ENCODE assay signal across 33 cellular contexts in genomic region chr2:218317832-218318231, GRCh38. TPM values are rescaled to one million over a fixed set of nuclear protein-coding genes. Genes with fewer than 3 reads are reported as not detected.
DNase-seq lines count a peak whose midpoint lies in the region; ATAC-seq and TF ChIP-seq lines count a peak whose summit lies in the region.
"Had no signal": no experiment of that assay in that cellular context is flagged by ENCODE, and none has a peak within 500 bp of the region (broad histone marks: within the 10 kb centered on the region; RNA-seq: fewer than 3 reads in every experiment).

No MANE protein-coding gene starts in this region.

- H3K27me3 Mint-ChIP-seq in activated CD4-positive, alpha-beta T cell treated with anti-CD3 and anti-CD28 coated beads for 36 hours, result no peaks in the 10 kb centered on the region
- H3K27me3 Mint-ChIP-seq: stimulated activated naive CD8-positive, alpha-beta T cell treated with anti-CD3 and anti-CD28 coated beads, Interleukin-15, amount 100 ng/mL, for 72 hours had no signal

- POLR2A ChIA-PET in activated CD4-positive, alpha-beta T cell treated with anti-CD3 and anti-CD28 coated beads for 36 hours (lab: Charles Lee), result interaction anchor here (0.5 kb wide), 1 partner anchor 59 kb away, joined by 15 read pairs; no protein-coding TSS in a partner anchor

- H3K36me3 Mint-ChIP-seq in activated CD4-positive, alpha-beta T cell treated with anti-CD3 and anti-CD28 coated beads for 36 hours (ENCODE audit: low read depth), result peaks cover 3% of the 10 kb centered on the region
- H3K36me3 Mint-ChIP-seq: IgD-negative memory B cell had no signal

- no peak for TF ChIP-seq CTCF in HL-60 (IDR thresholded peaks at IDR 0.05; ENCODE audit: insufficient read depth, low read length)

- H3K27ac ChIP-seq in HL-60 (replicated peaks), result peak overlapping the region; percentile 86
- H3K27ac ChIP-seq in epithelial cell of prostate, result peak overlapping the region; percentile 54
- H3K27ac ChIP-seq: body of pancreas, esophagus squamous epithelium, GM23248, heart left ventricle, right atrium auricular region, SJCRH30, thoracic aorta, uterus, WERI-Rb-1 had no signal

- H3K4me1 Mint-ChIP-seq in activated CD4-positive, alpha-beta T cell treated with anti-CD3 and anti-CD28 coated beads for 36 hours, result peaks cover 45% of the 10 kb centered on the region

- no peak overlapping the region for H3K27ac Mint-ChIP-seq in activated CD4-positive, alpha-beta T cell treated with anti-CD3 and anti-CD28 coated beads for 36 hours
- H3K27ac Mint-ChIP-seq: IgD-negative memory B cell had no signal

- H3K4me3 ChIP-seq in HL-60 (replicated peaks; ENCODE audit: insufficient read depth, low read length), result no peak overlapping the region
- H3K4me3 ChIP-seq: body of pancreas, esophagus squamous epithelium, GM23248, heart left ventricle, right atrium auricular region, SJCRH30, thoracic aorta, uterus had no signal

- no peak overlapping the region for H3K4me3 Mint-ChIP-seq in activated CD4-positive, alpha-beta T cell treated with anti-CD3 and anti-CD28 coated beads for 36 hours
- H3K4me3 Mint-ChIP-seq: activated T-cell treated with anti-CD3 and anti-CD28 coated beads, Interleukin-2, amount 50 U/mL, for 4 hours; IgD-negative memory B cell had no signal

- intact Hi-C loops in activated CD4-positive, alpha-beta T cell treated with anti-CD3 and anti-CD28 coated beads for 36 hours (cut with DNase I, micrococcal nuclease), result no loop called here

- CTCF ChIA-PET in activated CD4-positive, alpha-beta T cell treated with anti-CD3 and anti-CD28 coated beads for 36 hours (lab: Charles Lee), result interaction anchor here (0.8 to 1.0 kb wide), 2 partner anchors 25 to 76 kb away, joined by 3 to 4 read pairs; partner anchors contain the start of gene TMBIM1

- DNase-seq in activated CD4-positive, alpha-beta T cell treated with anti-CD3 and anti-CD28 coated beads for 36 hours, result peak; percentile 30
- DNase-seq in activated CD4-positive, alpha-beta T cell treated with anti-CD3 and anti-CD28 coated beads for 48 hours, result no peak
- DNase-seq in HL-60 (ENCODE audit: low read depth in 1 of 2, low spot score in 1 of 2) (no peak), epithelial cell of prostate (ENCODE audit: low read depth, low spot score) (no peak)
- DNase-seq: 8988T; activated CD4-positive, alpha-beta T cell treated with anti-CD3 and anti-CD28 coated beads, Interleukin-2, amount 50 U/mL, for 1 hour; activated gamma-delta T cell treated with Interleukin-2 at 50 U/mL for 16 hours; activated T-cell treated with anti-CD3 and anti-CD28 coated beads, Interleukin-2, amount 50 U/mL, for 4 hours; body of pancreas; DMS 273 treated with DMSO at 0.1 percent for 48 hours; esophagus squamous epithelium; foreskin melanocyte; GM23248; heart left ventricle; NCI-H1092 treated with DMSO at 0.1 percent for 48 hours; NCI-H187; SJCRH30; spleen; stimulated activated CD8-positive, alpha-beta memory T cell treated with anti-CD3 and anti-CD28 coated beads, Interleukin-4, amount 100 ng/mL, for 48 hours; stimulated activated naive CD8-positive, alpha-beta T cell treated with anti-CD3 and anti-CD28 coated beads, Interleukin-15, amount 100 ng/mL, for 72 hours; uterus; WERI-Rb-1 had no signal

- H3K27me3 ChIP-seq in HL-60 (ENCODE audit: insufficient read depth, poor library complexity, severe bottlenecking), result no peaks in the 10 kb centered on the region
- H3K27me3 ChIP-seq: body of pancreas, esophagus squamous epithelium, heart left ventricle, right atrium auricular region, SJCRH30, spleen, uterus had no signal

- ATAC-seq in activated CD4-positive, alpha-beta T cell treated with anti-CD3 and anti-CD28 coated beads for 36 hours, result no peak
- ATAC-seq in SK-N-SH treated with all-trans-retinoic acid at 6 μM for 48 hours, result no peak
- ATAC-seq in GM18520 (IDR thresholded peaks at IDR 0.05; ENCODE audit: unreplicated experiment), result no peak
- ATAC-seq: activated T-cell treated with anti-CD3 and anti-CD28 coated beads, Interleukin-2, amount 50 U/mL, for 4 hours; body of pancreas; heart left ventricle; stimulated activated naive CD8-positive, alpha-beta T cell treated with anti-CD3 and anti-CD28 coated beads, Interleukin-15, amount 100 ng/mL, for 72 hours had no signal

- no peaks in the 10 kb centered on the region for H3K9me3 Mint-ChIP-seq in activated CD4-positive, alpha-beta T cell treated with anti-CD3 and anti-CD28 coated beads for 36 hours (ENCODE audit: low read depth)
- H3K9me3 Mint-ChIP-seq: activated T-cell treated with anti-CD3 and anti-CD28 coated beads, Interleukin-2, amount 50 U/mL, for 4 hours; IgD-negative memory B cell; stimulated activated naive CD8-positive, alpha-beta T cell treated with anti-CD3 and anti-CD28 coated beads, Interleukin-15, amount 100 ng/mL, for 72 hours had no signal

TF ChIP-seq in SK-N-SH treated with all-trans-retinoic acid at 6 μM for 48 hours, 23 proteins besides CTCF, POLR2A, EP300 and RAD21:
- no peak for TF ChIP-seq OSR1 (CRISPR knock-in tag; IDR thresholded peaks at IDR 0.05)
- TF ChIP-seq ZNF8 (CRISPR knock-in tag; IDR thresholded peaks at IDR 0.05), result no peak
- no peak for TF ChIP-seq ARNTL (CRISPR knock-in tag; IDR thresholded peaks at IDR 0.05; ENCODE audit: borderline replicate concordance, low read depth)
- TF ChIP-seq POU6F1 (CRISPR knock-in tag; IDR thresholded peaks at IDR 0.05; ENCODE audit: borderline replicate concordance, low read depth), result no peak
- TF ChIP-seq, protein P1, sequence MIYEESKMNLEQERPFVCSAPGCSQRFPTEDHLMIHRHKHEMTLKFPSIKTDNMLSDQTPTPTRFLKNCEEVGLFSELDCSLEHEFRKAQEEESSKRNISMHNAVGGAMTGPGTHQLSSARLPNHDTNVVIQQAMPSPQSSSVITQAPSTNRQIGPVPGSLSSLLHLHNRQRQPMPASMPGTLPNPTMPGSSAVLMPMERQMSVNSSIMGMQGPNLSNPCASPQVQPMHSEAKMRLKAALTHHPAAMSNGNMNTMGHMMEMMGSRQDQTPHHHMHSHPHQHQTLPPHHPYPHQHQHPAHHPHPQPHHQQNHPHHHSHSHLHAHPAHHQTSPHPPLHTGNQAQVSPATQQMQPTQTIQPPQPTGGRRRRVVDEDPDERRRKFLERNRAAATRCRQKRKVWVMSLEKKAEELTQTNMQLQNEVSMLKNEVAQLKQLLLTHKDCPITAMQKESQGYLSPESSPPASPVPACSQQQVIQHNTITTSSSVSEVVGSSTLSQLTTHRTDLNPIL (CRISPR knock-in tag; IDR thresholded peaks at IDR 0.05; ENCODE audit: low read depth), result no peak
- TF ChIP-seq CSDC2 (CRISPR knock-in tag; IDR thresholded peaks at IDR 0.05), result no peak
- no peak for TF ChIP-seq ZNF565 (CRISPR knock-in tag; conservative IDR thresholded peaks at IDR 0.05; ENCODE audit: low read depth)
- TF ChIP-seq GLIS3 (CRISPR knock-in tag; IDR thresholded peaks at IDR 0.05), result no peak
- no peak for TF ChIP-seq PPARA (CRISPR knock-in tag; IDR thresholded peaks at IDR 0.05; ENCODE audit: borderline replicate concordance)
- no peak for TF ChIP-seq ZC3H10 (CRISPR knock-in tag; IDR thresholded peaks at IDR 0.05)
- TF ChIP-seq, protein P2, sequence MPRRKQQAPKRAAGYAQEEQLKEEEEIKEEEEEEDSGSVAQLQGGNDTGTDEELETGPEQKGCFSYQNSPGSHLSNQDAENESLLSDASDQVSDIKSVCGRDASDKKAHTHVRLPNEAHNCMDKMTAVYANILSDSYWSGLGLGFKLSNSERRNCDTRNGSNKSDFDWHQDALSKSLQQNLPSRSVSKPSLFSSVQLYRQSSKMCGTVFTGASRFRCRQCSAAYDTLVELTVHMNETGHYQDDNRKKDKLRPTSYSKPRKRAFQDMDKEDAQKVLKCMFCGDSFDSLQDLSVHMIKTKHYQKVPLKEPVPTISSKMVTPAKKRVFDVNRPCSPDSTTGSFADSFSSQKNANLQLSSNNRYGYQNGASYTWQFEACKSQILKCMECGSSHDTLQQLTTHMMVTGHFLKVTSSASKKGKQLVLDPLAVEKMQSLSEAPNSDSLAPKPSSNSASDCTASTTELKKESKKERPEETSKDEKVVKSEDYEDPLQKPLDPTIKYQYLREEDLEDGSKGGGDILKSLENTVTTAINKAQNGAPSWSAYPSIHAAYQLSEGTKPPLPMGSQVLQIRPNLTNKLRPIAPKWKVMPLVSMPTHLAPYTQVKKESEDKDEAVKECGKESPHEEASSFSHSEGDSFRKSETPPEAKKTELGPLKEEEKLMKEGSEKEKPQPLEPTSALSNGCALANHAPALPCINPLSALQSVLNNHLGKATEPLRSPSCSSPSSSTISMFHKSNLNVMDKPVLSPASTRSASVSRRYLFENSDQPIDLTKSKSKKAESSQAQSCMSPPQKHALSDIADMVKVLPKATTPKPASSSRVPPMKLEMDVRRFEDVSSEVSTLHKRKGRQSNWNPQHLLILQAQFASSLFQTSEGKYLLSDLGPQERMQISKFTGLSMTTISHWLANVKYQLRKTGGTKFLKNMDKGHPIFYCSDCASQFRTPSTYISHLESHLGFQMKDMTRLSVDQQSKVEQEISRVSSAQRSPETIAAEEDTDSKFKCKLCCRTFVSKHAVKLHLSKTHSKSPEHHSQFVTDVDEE (CRISPR knock-in tag; IDR thresholded peaks at IDR 0.05), result no peak

RNA-seq across cellular contexts. Expression of gene TMBIM1, which starts 25.5 kb away (rescaled TPM):
- 10 to 100 TPM; 51.1 to 54.0 TPM for total RNA-seq in activated CD4-positive, alpha-beta T cell treated with anti-CD3 and anti-CD28 coated beads for 36 hours

RNA-seq across cellular contexts. Expression of gene CATIP, which starts 38.8 kb away (rescaled TPM):
- total RNA-seq in activated CD4-positive, alpha-beta T cell treated with anti-CD3 and anti-CD28 coated beads for 36 hours, result not detected
- total RNA-seq: activated T-cell treated with anti-CD3 and anti-CD28 coated beads, Interleukin-2, amount 50 U/mL, for 4 hours; dermis microvascular lymphatic vessel endothelial cell; esophagus squamous epithelium; GM23248; kidney epithelial cell; liver; mesenteric fat pad; myocyte; right atrium auricular region; RPMI7951; SJCRH30; thoracic aorta had no signal

RNA-seq across cellular contexts. Expression of gene PNKD, which starts 47.5 kb away (rescaled TPM):
- total RNA-seq in activated CD4-positive, alpha-beta T cell treated with anti-CD3 and anti-CD28 coated beads for 36 hours, result 10 to 100 TPM; 17.8 to 18.5 TPM

RNA-seq across cellular contexts. Expression of gene AAMP, which starts 47.9 kb away (rescaled TPM):
- total RNA-seq in activated CD4-positive, alpha-beta T cell treated with anti-CD3 and anti-CD28 coated beads for 36 hours, result 10 to 100 TPM; 49.7 to 72.2 TPM

RNA-seq across cellular contexts. Expression of gene GPBAR1, which starts 57.0 kb away (rescaled TPM):
- under 1 TPM; 0.11 to 0.40 TPM for total RNA-seq in activated CD4-positive, alpha-beta T cell treated with anti-CD3 and anti-CD28 coated beads for 36 hours
- total RNA-seq: dermis microvascular lymphatic vessel endothelial cell, GM23248 had no signal
